13 cellular contexts compared by ENCODE assay signal in the genomic region with DNA sequence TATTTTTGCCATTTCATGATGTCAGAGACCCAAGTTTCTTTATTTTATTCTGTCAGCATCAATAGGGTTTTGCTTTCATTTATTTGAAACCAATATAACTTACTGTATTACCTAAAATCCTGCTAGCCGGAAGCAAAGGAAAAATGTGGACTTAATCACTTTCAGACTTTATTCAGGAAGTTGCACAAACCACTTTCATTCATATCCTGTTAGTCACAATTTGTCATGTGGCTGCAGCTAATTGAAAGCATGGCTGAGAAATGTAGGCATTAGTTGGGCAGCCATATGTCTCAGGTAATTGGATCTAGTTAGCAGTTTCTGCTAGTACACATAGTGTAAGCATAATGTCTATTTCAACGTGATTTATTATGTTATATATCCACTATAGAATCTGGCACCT.
DNase-seq lines count a peak whose midpoint lies in the region; ATAC-seq and TF ChIP-seq lines count a peak whose summit lies in the region.
"Had no signal": no experiment of that assay in that cellular context is flagged by ENCODE, and none has a peak within 500 bp of the region (broad histone marks: within the 10 kb centered on the region; RNA-seq: fewer than 3 reads in every experiment).

No MANE protein-coding gene starts in this region.

- POLR2A ChIA-PET in activated CD4-positive, alpha-beta T cell treated with anti-CD3 and anti-CD28 coated beads, Interleukin-2, amount 10 ng/mL, durations not matched to agents 7 days and 5 days (lab: Charles Lee): no interaction called here

- TF ChIP-seq CTCF in NB4 (IDR thresholded peaks at IDR 0.05; ENCODE audit: low read depth, low read length): no peak
- no peak for TF ChIP-seq CTCF in astrocyte of the spinal cord (IDR thresholded peaks at IDR 0.05; ENCODE audit: low read depth, low read length)
- TF ChIP-seq CTCF in kidney epithelial cell (IDR thresholded peaks at IDR 0.05; ENCODE audit: insufficient read depth, low read length, poor library complexity, severe bottlenecking): no peak

- peaks cover 3% of the 10 kb centered on the region for H3K9me3 Mint-ChIP-seq in activated CD4-positive, alpha-beta T cell treated with anti-CD3 and anti-CD28 coated beads, Interleukin-2, amount 10 ng/mL, durations not matched to agents 7 days and 5 days
- H3K9me3 Mint-ChIP-seq in activated T-cell treated with anti-CD3 and anti-CD28 coated beads, Interleukin-2, amount 50 U/mL, for 4 hours: peaks cover 11% of the 10 kb centered on the region

- DNase-seq in COLO829 (ENCODE audit: low spot score): peak; percentile 60
- peak; percentile 18 for DNase-seq in NB4 (ENCODE audit: low read depth)
- peak; percentile 86 for DNase-seq in astrocyte of the spinal cord (ENCODE audit: low read depth, low spot score)
- DNase-seq in kidney epithelial cell (ENCODE audit: low read depth): peak; percentile 29
- DNase-seq in NCI-H146 treated with DMSO at 0.1 percent for 48 hours (lab: John Stamatoyannopoulos, UW; ENCODE audit: unreplicated experiment): no peak
- no peak for DNase-seq in activated CD4-positive, alpha-beta T cell treated with anti-CD3 and anti-CD28 coated beads, Interleukin-2, amount 10 ng/mL, durations not matched to agents 7 days and 5 days
- no peak for DNase-seq in activated T-cell treated with anti-CD3 and anti-CD28 coated beads, Interleukin-2, amount 50 U/mL, for 4 hours
- DNase-seq: activated CD8-positive, alpha-beta T cell treated with anti-CD3 and anti-CD28 coated beads, Interleukin-2, amount 10 ng/mL, durations not matched to agents 7 days and 5 days; activated naive CD4-positive, alpha-beta T cell treated with anti-CD3 and anti-CD28 coated beads, Interleukin-2, amount 10 ng/mL, durations not matched to agents 7 days and 5 days; natural killer cell; NCI-H774; stimulated activated CD8-positive, alpha-beta memory T cell treated with anti-CD3 and anti-CD28 coated beads, Interleukin-4, amount 100 ng/mL, for 48 hours had no signal

- no peaks in the 10 kb centered on the region for H3K27me3 Mint-ChIP-seq in activated CD4-positive, alpha-beta T cell treated with anti-CD3 and anti-CD28 coated beads, Interleukin-2, amount 10 ng/mL, durations not matched to agents 7 days and 5 days
- H3K27me3 Mint-ChIP-seq in activated T-cell treated with anti-CD3 and anti-CD28 coated beads, Interleukin-2, amount 50 U/mL, for 4 hours (ENCODE audit: low read depth): no peaks in the 10 kb centered on the region
- H3K27me3 Mint-ChIP-seq: activated naive CD4-positive, alpha-beta T cell treated with anti-CD3 and anti-CD28 coated beads, Interleukin-2, amount 10 ng/mL, durations not matched to agents 7 days and 5 days had no signal

- H3K4me3 Mint-ChIP-seq in activated CD4-positive, alpha-beta T cell treated with anti-CD3 and anti-CD28 coated beads, Interleukin-2, amount 10 ng/mL, durations not matched to agents 7 days and 5 days: no peak overlapping the region
- no peak overlapping the region for H3K4me3 Mint-ChIP-seq in activated T-cell treated with anti-CD3 and anti-CD28 coated beads, Interleukin-2, amount 50 U/mL, for 4 hours
- H3K4me3 Mint-ChIP-seq: activated CD8-positive, alpha-beta T cell treated with anti-CD3 and anti-CD28 coated beads, Interleukin-2, amount 10 ng/mL, durations not matched to agents 7 days and 5 days; activated naive CD4-positive, alpha-beta T cell treated with anti-CD3 and anti-CD28 coated beads, Interleukin-2, amount 10 ng/mL, durations not matched to agents 7 days and 5 days; natural killer cell had no signal

- CTCF ChIA-PET in activated CD4-positive, alpha-beta T cell treated with anti-CD3 and anti-CD28 coated beads, Interleukin-2, amount 10 ng/mL, durations not matched to agents 7 days and 5 days (lab: Charles Lee): no interaction called here

- H3K4me3 ChIP-seq in NB4 (ENCODE audit: low read depth, low read length) (no peak overlapping the region), astrocyte of the spinal cord (ENCODE audit: low read depth, low read length) (no peak overlapping the region), kidney epithelial cell (ENCODE audit: low read depth, low read length) (no peak overlapping the region)

- H3K27ac Mint-ChIP-seq in activated CD4-positive, alpha-beta T cell treated with anti-CD3 and anti-CD28 coated beads, Interleukin-2, amount 10 ng/mL, durations not matched to agents 7 days and 5 days: no peak overlapping the region
- H3K27ac Mint-ChIP-seq: activated CD8-positive, alpha-beta T cell treated with anti-CD3 and anti-CD28 coated beads, Interleukin-2, amount 10 ng/mL, durations not matched to agents 7 days and 5 days; activated naive CD4-positive, alpha-beta T cell treated with anti-CD3 and anti-CD28 coated beads, Interleukin-2, amount 10 ng/mL, durations not matched to agents 7 days and 5 days; natural killer cell had no signal

- no peaks in the 10 kb centered on the region for H3K4me1 Mint-ChIP-seq in activated CD4-positive, alpha-beta T cell treated with anti-CD3 and anti-CD28 coated beads, Interleukin-2, amount 10 ng/mL, durations not matched to agents 7 days and 5 days
- no peaks in the 10 kb centered on the region for H3K4me1 Mint-ChIP-seq in activated T-cell treated with anti-CD3 and anti-CD28 coated beads, Interleukin-2, amount 50 U/mL, for 4 hours (ENCODE audit: low read depth)
- H3K4me1 Mint-ChIP-seq: activated naive CD4-positive, alpha-beta T cell treated with anti-CD3 and anti-CD28 coated beads, Interleukin-2, amount 10 ng/mL, durations not matched to agents 7 days and 5 days; natural killer cell had no signal

- H3K27me3 ChIP-seq in kidney epithelial cell (ENCODE audit: control insufficient read depth, insufficient read depth, low read length): no peaks in the 10 kb centered on the region

- TF ChIP-seq POLR2A in NB4 (IDR thresholded peaks at IDR 0.05; ENCODE audit: extremely low read depth, insufficient read length): no peak

- H3K36me3 ChIP-seq in kidney epithelial cell (ENCODE audit: control insufficient read depth, insufficient read depth, low read length): no peaks in the 10 kb centered on the region

- no peaks in the 10 kb centered on the region for H3K36me3 Mint-ChIP-seq in activated CD4-positive, alpha-beta T cell treated with anti-CD3 and anti-CD28 coated beads, Interleukin-2, amount 10 ng/mL, durations not matched to agents 7 days and 5 days (ENCODE audit: low read depth)
- H3K36me3 Mint-ChIP-seq in activated T-cell treated with anti-CD3 and anti-CD28 coated beads, Interleukin-2, amount 50 U/mL, for 4 hours (ENCODE audit: insufficient read depth): no peaks in the 10 kb centered on the region
- H3K36me3 Mint-ChIP-seq: activated naive CD4-positive, alpha-beta T cell treated with anti-CD3 and anti-CD28 coated beads, Interleukin-2, amount 10 ng/mL, durations not matched to agents 7 days and 5 days had no signal

- in situ Hi-C loops in astrocyte of the spinal cord (cut with HindIII; ENCODE audit: low sequenced_read_pairs): no loop called here

- ATAC-seq in GM21717 (IDR thresholded peaks at IDR 0.05; ENCODE audit: unreplicated experiment): no peak
- ATAC-seq in activated T-cell treated with anti-CD3 and anti-CD28 coated beads, Interleukin-2, amount 50 U/mL, for 4 hours: no peak
- ATAC-seq: activated CD8-positive, alpha-beta T cell treated with anti-CD3 and anti-CD28 coated beads, Interleukin-2, amount 10 ng/mL, durations not matched to agents 7 days and 5 days; natural killer cell had no signal

Comparison
In these comparisons a context has a peak if more than half of its experiments do, and no peak if none do; other contexts are left out.
1. DNase-seq: peak in COLO829 (single experiment), NB4 (single experiment), astrocyte of the spinal cord (single experiment) and kidney epithelial cell (single experiment); none in NCI-H146 treated with DMSO at 0.1 percent for 48 hours (single experiment), activated CD4-positive, alpha-beta T cell treated with anti-CD3 and anti-CD28 coated beads, Interleukin-2, amount 10 ng/mL, durations not matched to agents 7 days and 5 days (single experiment) and activated T-cell treated with anti-CD3 and anti-CD28 coated beads, Interleukin-2, amount 50 U/mL, for 4 hours (single experiment).